In genomic region chr16:30371248-30371816, GRCh38 we compare ENCODE assay signal across 7 cellular contexts. TPM values are rescaled to one million over a fixed set of nuclear protein-coding genes. Genes with fewer than 3 reads are reported as not detected.
DNase-seq lines count a peak whose midpoint lies in the region; ATAC-seq and TF ChIP-seq lines count a peak whose summit lies in the region.

No MANE protein-coding gene starts in this region.

- peaks cover 16 to 17% of the 10 kb centered on the region in 2 donors for H3K36me3 Mint-ChIP-seq in activated naive CD4-positive, alpha-beta T cell treated with anti-CD3 and anti-CD28 coated beads, Interleukin-2, amount 50 U/mL, for 72 hours
- peaks cover 0 to 3% (median 0%) of the 10 kb centered on the region in 3 donors for H3K36me3 Mint-ChIP-seq in immature natural killer cell

- no peak for TF ChIP-seq CTCF in HFF-Myc (IDR thresholded peaks at IDR 0.05; ENCODE audit: low read depth, low read length, missing control alignments)

- H3K4me1 Mint-ChIP-seq in immature natural killer cell: peaks cover 44 to 45% of the 10 kb centered on the region in 2 donors

- no peak for DNase-seq in HFF-Myc (ENCODE audit: extremely low read depth, low read depth)
- no peak for DNase-seq in activated naive CD4-positive, alpha-beta T cell treated with anti-CD3 and anti-CD28 coated beads, Interleukin-2, amount 50 U/mL, for 72 hours (ENCODE audit: low spot score in 2 of 2)
- no peak for DNase-seq in immature natural killer cell
- DNase-seq in substantia nigra (lab: John Stamatoyannopoulos, UW): peak in 1 of 49 donors; percentile 28
- no peak for DNase-seq in EL

- H3K27ac Mint-ChIP-seq in activated naive CD4-positive, alpha-beta T cell treated with anti-CD3 and anti-CD28 coated beads, Interleukin-2, amount 50 U/mL, for 72 hours: peak overlapping the region; percentile 88 to 96
- H3K27ac Mint-ChIP-seq in immature natural killer cell: peak overlapping the region; percentile 76 to 95 (median 92)

- no peaks in the 10 kb centered on the region for H3K9me3 Mint-ChIP-seq in activated naive CD4-positive, alpha-beta T cell treated with anti-CD3 and anti-CD28 coated beads, Interleukin-2, amount 50 U/mL, for 72 hours
- H3K9me3 Mint-ChIP-seq in immature natural killer cell: no peaks in the 10 kb centered on the region

- peak overlapping the region; percentile 80 to 91 (median 82) for H3K4me3 Mint-ChIP-seq in immature natural killer cell

- H3K27ac ChIP-seq in substantia nigra (ENCODE audit: low read depth, low read length, poor library complexity, severe bottlenecking): peak overlapping the region; percentile 100

- ATAC-seq in activated naive CD4-positive, alpha-beta T cell treated with anti-CD3 and anti-CD28 coated beads, Interleukin-2, amount 50 U/mL, for 72 hours: no peak
- ATAC-seq in esophagus mucosa (no peak), GM18870 (IDR thresholded peaks at IDR 0.05; ENCODE audit: unreplicated experiment) (no peak)

- peaks cover 3 to 9% (median 4%) of the 10 kb centered on the region in 3 donors for H3K27me3 Mint-ChIP-seq in immature natural killer cell (ENCODE audit: low read depth in 3 of 3)

- H3K4me3 ChIP-seq in HFF-Myc (replicated peaks; ENCODE audit: low read depth, low read length): peak overlapping the region; percentile 43

RNA-seq across cellular contexts. Expression of gene TBC1D10B, which starts 1.0 kb away (rescaled TPM):
- 10 to 100 TPM; 52.5 to 69.5 TPM for total RNA-seq in activated naive CD4-positive, alpha-beta T cell treated with anti-CD3 and anti-CD28 coated beads, Interleukin-2, amount 50 U/mL, for 72 hours
- 10 to 100 TPM in 2 of 3 donors, 1 to 10 TPM in 1; 9.5 to 18.5 (median 10.1) TPM for polyA plus RNA-seq in immature natural killer cell
- 25.3 TPM for total RNA-seq in esophagus mucosa

RNA-seq across cellular contexts. Expression of gene MYL11, which starts 3.3 kb away (rescaled TPM):
- 1 to 10 TPM in 1 of 2 donors, under 1 TPM in 1; 0.97 to 1.2 TPM for total RNA-seq in activated naive CD4-positive, alpha-beta T cell treated with anti-CD3 and anti-CD28 coated beads, Interleukin-2, amount 50 U/mL, for 72 hours
- polyA plus RNA-seq in immature natural killer cell: 10 to 100 TPM; 10.9 to 22.2 (median 18.7) TPM
- 2.2 TPM for total RNA-seq in esophagus mucosa

RNA-seq across cellular contexts. Expression of gene SEPTIN1, which starts 11.0 kb away (rescaled TPM):
- 100 to 1,000 TPM; 161 to 208 TPM for total RNA-seq in activated naive CD4-positive, alpha-beta T cell treated with anti-CD3 and anti-CD28 coated beads, Interleukin-2, amount 50 U/mL, for 72 hours
- 100 to 1,000 TPM; 155 to 213 (median 161) TPM for polyA plus RNA-seq in immature natural killer cell
- total RNA-seq in esophagus mucosa: 2.4 TPM

RNA-seq across cellular contexts. Expression of gene CD2BP2, which starts 16.2 kb away (rescaled TPM):
- total RNA-seq in activated naive CD4-positive, alpha-beta T cell treated with anti-CD3 and anti-CD28 coated beads, Interleukin-2, amount 50 U/mL, for 72 hours: 10 to 100 TPM; 57.3 to 64.4 TPM
- polyA plus RNA-seq in immature natural killer cell: 10 to 100 TPM; 39.9 to 54.3 (median 42.9) TPM
- 44.3 TPM for total RNA-seq in esophagus mucosa

RNA-seq across cellular contexts. Expression of gene ZNF48, which starts 23.9 kb away (rescaled TPM):
- 10 to 100 TPM in 1 of 2 donors, 1 to 10 TPM in 1; 7.6 to 10.9 TPM for total RNA-seq in activated naive CD4-positive, alpha-beta T cell treated with anti-CD3 and anti-CD28 coated beads, Interleukin-2, amount 50 U/mL, for 72 hours
- polyA plus RNA-seq in immature natural killer cell: 1 to 10 TPM; 4.2 to 9.3 (median 5.7) TPM
- 2.6 TPM for total RNA-seq in esophagus mucosa

Comparison
In these comparisons a context has a peak if more than half of its experiments do, and no peak if none do; other contexts are left out.
1. RNA of gene SEPTIN1, which starts 11.0 kb away (total RNA-seq): 161 to 208 TPM in activated naive CD4-positive, alpha-beta T cell treated with anti-CD3 and anti-CD28 coated beads, Interleukin-2, amount 50 U/mL, for 72 hours; 2.4 TPM in esophagus mucosa (single experiment); every median in the first group is over 10 times any median in the second.